Comparison of ENCODE assay signal across 8 cellular contexts in the genomic region with DNA sequence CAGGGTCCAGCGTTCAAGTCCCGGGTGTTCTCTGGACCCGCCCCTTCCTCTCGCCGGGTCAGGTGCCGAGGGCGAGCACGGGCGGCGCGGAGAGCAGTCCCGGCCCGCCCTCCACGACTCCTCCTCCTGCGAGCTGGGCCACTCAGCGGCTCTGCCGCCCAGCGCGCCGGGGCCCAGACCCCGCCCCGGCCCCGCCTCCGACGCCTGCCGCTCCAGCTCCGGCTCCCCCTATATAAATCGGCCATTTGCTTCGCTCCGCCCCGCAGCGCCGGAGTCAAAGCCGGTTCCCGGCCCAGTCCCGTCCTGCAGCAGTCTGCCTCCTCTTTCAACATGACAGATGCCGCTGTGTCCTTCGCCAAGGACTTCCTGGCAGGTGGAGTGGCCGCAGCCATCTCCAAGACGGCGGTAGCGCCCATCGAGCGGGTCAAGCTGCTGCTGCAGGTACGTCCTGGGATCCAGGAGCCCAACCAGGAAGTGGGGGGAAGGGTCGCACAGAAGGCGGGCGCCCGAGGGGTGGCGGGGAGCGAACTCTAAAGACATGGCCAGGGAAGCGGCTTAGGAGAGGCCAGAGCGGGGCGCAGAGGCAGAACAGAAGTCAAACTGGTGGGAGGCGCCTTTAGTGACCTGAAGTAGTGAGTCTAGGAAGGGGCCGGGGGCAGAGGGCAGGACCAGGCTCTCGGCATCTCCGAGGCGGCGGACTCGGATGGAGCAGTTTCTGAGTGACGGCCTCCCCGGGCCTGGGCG. TPM values are rescaled to one million over a fixed set of nuclear protein-coding genes. Genes with fewer than 3 reads are reported as not detected.
DNase-seq lines count a peak whose midpoint lies in the region; ATAC-seq, FAIRE-seq and TF ChIP-seq lines count a peak whose summit lies in the region.

A gene (plus strand): TSS at position 259 of the 744 bp plus-strand sequence. CDS start 72 bp downstream, at position 331.

- DNase-seq in D721Med (ENCODE audit: insufficient read length, low spot score) (peak; percentile 16), OCI-M1 (lab: John Stamatoyannopoulos, UW) (peak; percentile 93), erythroblast (lab: John Stamatoyannopoulos, UW) (peak; percentile 89 to 92)
- DNase-seq in activated T-cell treated with anti-CD3 and anti-CD28 coated beads, Interleukin-2, amount 50 U/mL, for 1 hour: peak; percentile 83
- DNase-seq in stimulated activated CD8-positive, alpha-beta memory T cell treated with anti-CD3 and anti-CD28 coated beads, Interleukin-7, amount 100 ng/mL, for 24 hours (ENCODE audit: low read depth): peak; percentile 52

- no peak for TF ChIP-seq CTCF in D721Med (IDR thresholded peaks at IDR 0.05; ENCODE audit: insufficient read depth, missing control alignments)

- H3K9ac ChIP-seq in HUES64 (ENCODE audit: low read depth, low read length) (peak within 1 kb of the TSS; percentile 90), muscle layer of colon (ENCODE audit: low read length) (peak within 1 kb of the TSS; percentile 89)

- no peaks in the 10 kb centered on the region for H3K27me3 ChIP-seq in HUES64 (ENCODE audit: insufficient read depth, low read length)
- no peaks in the 10 kb centered on the region for H3K27me3 ChIP-seq in muscle layer of colon (ENCODE audit: control insufficient read depth in 1 of 2, insufficient read depth in 2 of 2, low read length in 2 of 2)

- H3K36me3 ChIP-seq in HUES64 (ENCODE audit: insufficient read depth, low read length) (peaks cover 25% of the 10 kb centered on the region), muscle layer of colon (ENCODE audit: insufficient read depth, low read length) (peaks cover 7% of the 10 kb centered on the region)

- no peak for FAIRE-seq in D721Med (lab: Jason Lieb, UNC)

- peak; percentile 70 for ATAC-seq in GM21447 (IDR thresholded peaks at IDR 0.05; ENCODE audit: unreplicated experiment)

- H3K4me1 ChIP-seq in HUES64 (ENCODE audit: insufficient read depth, low read length) (no peaks in the 10 kb centered on the region), muscle layer of colon (ENCODE audit: insufficient read depth, low read length) (peaks cover 4% of the 10 kb centered on the region)

- H3K4me3 ChIP-seq in HUES64 (ENCODE audit: low read length) (peak within 1 kb of the TSS; percentile 94), muscle layer of colon (ENCODE audit: low read depth in 1 of 2, low read length in 2 of 2) (peak within 1 kb of the TSS; percentile 52 to 68)

- H3K27ac ChIP-seq in HUES64 (ENCODE audit: low read depth, low read length) (peak within 1 kb of the TSS; percentile 91), muscle layer of colon (ENCODE audit: low read depth, low read length) (peak within 1 kb of the TSS; percentile 97)

- under 1% methylated on average over 64 of the region's 64 CpGs for WGBS in HUES64

- TF ChIP-seq POLR2A in erythroblast (IDR thresholded peaks at IDR 0.05; ENCODE audit: low read length): peak; percentile 86

- H3K9me3 ChIP-seq in HUES64 (ENCODE audit: insufficient read depth, low read depth, low read length) (no peaks in the 10 kb centered on the region), muscle layer of colon (ENCODE audit: low read length) (no peaks in the 10 kb centered on the region)

RNA-seq across cellular contexts. Expression of the gene that starts here (rescaled TPM):
- polyA plus RNA-seq in HUES64 (2013, experiment 1 of 2): 410 TPM
- polyA plus RNA-seq in HUES64 (2013, experiment 2 of 2): 431 TPM

Comparison
In these comparisons a context has a peak if more than half of its experiments do, and no peak if none do; other contexts are left out.
1. Peak in every context shown above with its lines: DNase-seq, ATAC-seq, H3K4me3 ChIP-seq and H3K27ac ChIP-seq.
2. DNase-seq: peak in every context shown above with its lines; median percentile 93 in OCI-M1; 90 in erythroblast; 83 in activated T-cell treated with anti-CD3 and anti-CD28 coated beads, Interleukin-2, amount 50 U/mL, for 1 hour; 52 in stimulated activated CD8-positive, alpha-beta memory T cell treated with anti-CD3 and anti-CD28 coated beads, Interleukin-7, amount 100 ng/mL, for 24 hours; 16 in D721Med.